In the genomic region with DNA sequence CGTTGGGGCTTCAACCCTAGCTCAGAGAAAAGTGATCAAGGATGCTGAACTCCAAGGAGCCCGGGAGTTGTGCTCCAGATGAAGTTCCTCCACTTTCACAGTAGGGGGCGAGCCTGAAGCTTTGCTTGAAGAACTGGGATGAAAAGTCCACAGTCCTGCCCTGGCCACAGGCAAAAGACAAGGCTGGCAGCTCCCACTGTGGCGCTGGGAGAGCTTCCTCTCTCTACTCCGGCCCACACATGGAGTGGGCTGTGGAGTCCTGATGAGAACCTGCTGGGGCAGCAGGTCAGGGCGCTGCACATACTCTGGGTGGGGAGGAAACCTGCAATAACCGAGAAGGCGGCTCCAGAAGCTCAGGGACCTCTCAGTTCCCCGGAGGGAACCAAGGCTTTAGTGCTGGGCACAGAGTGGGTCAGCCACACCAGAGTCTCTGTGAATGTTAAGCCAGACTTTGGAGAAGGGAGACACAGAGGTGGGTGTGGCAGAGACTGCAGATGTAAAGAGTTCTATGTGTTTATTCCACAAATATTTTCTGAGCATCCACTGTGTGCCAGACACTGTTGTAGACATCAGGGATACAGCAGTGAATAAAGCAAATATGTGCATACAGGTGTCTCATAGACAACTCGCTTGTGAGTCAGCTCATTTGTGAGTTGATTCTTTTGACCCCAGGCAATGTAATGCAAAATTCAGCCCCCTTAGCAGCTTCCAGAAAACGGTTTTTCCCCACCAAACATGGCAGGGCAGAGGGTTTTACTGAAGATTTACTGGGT, we compare ENCODE assay signal across 8 cellular contexts. TPM values are rescaled to one million over a fixed set of nuclear protein-coding genes. Genes with fewer than 3 reads are reported as not detected.
DNase-seq lines count a peak whose midpoint lies in the region; ATAC-seq, FAIRE-seq and TF ChIP-seq lines count a peak whose summit lies in the region.

No MANE protein-coding gene starts in this region.

- H3K27ac ChIP-seq in CD4-positive, alpha-beta T cell (ENCODE audit: low read depth, low read length), result no peak overlapping the region
- H3K27ac ChIP-seq in skin epidermis, result peak overlapping the region in 14 of 21 experiments; percentile 35 to 84 (median 68)

- H3K4me3 Mint-ChIP-seq in CD4-positive, alpha-beta T cell, result no peak overlapping the region

- H3K4me1 Mint-ChIP-seq in CD4-positive, alpha-beta T cell (ENCODE audit: low read depth), result peaks cover under 1% of the 10 kb centered on the region

- ATAC-seq in CD4-positive, alpha-beta T cell (ENCODE audit: poor library complexity), result peak; percentile 49
- ATAC-seq in HG03025 (IDR thresholded peaks at IDR 0.05; ENCODE audit: low FRiP score, unreplicated experiment) (no peak), HG02981 (IDR thresholded peaks at IDR 0.05; ENCODE audit: unreplicated experiment) (no peak)

- intact Hi-C loops in CD4-positive, alpha-beta T cell (cut with DNase I, micrococcal nuclease), result no loop called here

- no peak overlapping the region for H3K9ac ChIP-seq in NT2/D1 (ENCODE audit: insufficient read length, low read depth)

- H3K27me3 ChIP-seq in CD4-positive, alpha-beta T cell (ENCODE audit: control insufficient read depth, insufficient read depth, low read length), result peaks cover 5% of the 10 kb centered on the region
- no peaks in the 10 kb centered on the region for H3K27me3 ChIP-seq in NT2/D1 (ENCODE audit: insufficient read depth, insufficient read length)
- no peaks in the 10 kb centered on the region for H3K27me3 ChIP-seq in bronchial epithelial cell (ENCODE audit: control insufficient read depth, insufficient read depth, low read length)

- no peak overlapping the region for H3K27ac Mint-ChIP-seq in CD4-positive, alpha-beta T cell

- peak in 2 of 10 experiments; percentile 6 to 7 for DNase-seq in CD4-positive, alpha-beta T cell
- DNase-seq in GM19240 (ENCODE audit: insufficient read length, low spot score) (peak; percentile 41), NT2/D1 (ENCODE audit: low read depth, low spot score) (peak; percentile 70), bronchial epithelial cell (ENCODE audit: low read depth) (peak; percentile 60), iris pigment epithelial cell (ENCODE audit: low read depth) (peak; percentile 81)

- no peaks in the 10 kb centered on the region for H3K36me3 Mint-ChIP-seq in CD4-positive, alpha-beta T cell (ENCODE audit: low read depth)

- peaks cover 4% of the 10 kb centered on the region for H3K4me1 ChIP-seq in NT2/D1 (ENCODE audit: insufficient read depth, insufficient read length)

- no peaks in the 10 kb centered on the region for H3K36me3 ChIP-seq in NT2/D1 (ENCODE audit: insufficient read depth, insufficient read length, low read length)
- H3K36me3 ChIP-seq in bronchial epithelial cell (ENCODE audit: control insufficient read depth, insufficient read depth, low read length), result no peaks in the 10 kb centered on the region

- CTCF ChIA-PET in CD4-positive, alpha-beta T cell (lab: Charles Lee), result interaction anchor here (0.6 to 1.5 kb wide), 6 partner anchors 9 to 1818 kb away, joined by 3 to 4 read pairs (median 3); no protein-coding TSS in a partner anchor

- H3K9me3 ChIP-seq in CD4-positive, alpha-beta T cell (ENCODE audit: control insufficient read depth, low read length), result no peaks in the 10 kb centered on the region
- H3K9me3 ChIP-seq in NT2/D1 (ENCODE audit: insufficient read depth, low read length), result no peaks in the 10 kb centered on the region

- peak; percentile 64 for TF ChIP-seq CTCF in CD4-positive, alpha-beta T cell (IDR thresholded peaks at IDR 0.05)
- TF ChIP-seq CTCF in bronchial epithelial cell (IDR thresholded peaks at IDR 0.05; ENCODE audit: insufficient read depth, low read length, severe bottlenecking), result peak; percentile 89

- peaks cover 12% of the 10 kb centered on the region for H3K27me3 Mint-ChIP-seq in CD4-positive, alpha-beta T cell

- POLR2A ChIA-PET in CD4-positive, alpha-beta T cell (lab: Charles Lee), result interaction anchor here (1.0 kb wide), 1 partner anchor 12 kb away, joined by 3 read pairs; no protein-coding TSS in a partner anchor

- no peak for FAIRE-seq in bronchial epithelial cell (lab: Jason Lieb, UNC)

- H3K4me3 ChIP-seq in NT2/D1 (ENCODE audit: insufficient read length, low read depth) (no peak overlapping the region), bronchial epithelial cell (ENCODE audit: low read depth, low read length) (no peak overlapping the region), skin epidermis (no peak overlapping the region)

- H3K9me3 Mint-ChIP-seq in CD4-positive, alpha-beta T cell, result no peaks in the 10 kb centered on the region

RNA-seq across cellular contexts. Expression of gene MRPL33, which starts 48.0 kb away (rescaled TPM):
- total RNA-seq in CD4-positive, alpha-beta T cell, result 10 to 100 TPM; 33.1 to 37.2 TPM
- 11.3 and 37.9 TPM in 2 replicates for total RNA-seq in bronchial epithelial cell

RNA-seq across cellular contexts. Expression of gene SLC4A1AP, which starts 59.9 kb away (rescaled TPM):
- total RNA-seq in CD4-positive, alpha-beta T cell, result 10 to 100 TPM; 14.2 to 15.3 TPM
- total RNA-seq in bronchial epithelial cell, result 20.5 and 27.4 TPM in 2 replicates
